11 cellular contexts compared by ENCODE assay signal in genomic region chr2:106124787-106125549, GRCh38.
DNase-seq lines count a peak whose midpoint lies in the region; ATAC-seq and TF ChIP-seq lines count a peak whose summit lies in the region.
"Had no signal": no experiment of that assay in that cellular context is flagged by ENCODE, and none has a peak within 500 bp of the region (broad histone marks: within the 10 kb centered on the region; RNA-seq: fewer than 3 reads in every experiment).

No MANE protein-coding gene starts in this region.

- intact Hi-C loops in Calu3 (cut with micrococcal nuclease; ENCODE audit: unreplicated experiment): no loop called here

- TF ChIP-seq CTCF in Calu3 (IDR thresholded peaks at IDR 0.05; ENCODE audit: unreplicated experiment) (no peak), RWPE2 (IDR thresholded peaks at IDR 0.05; ENCODE audit: poor library complexity, severe bottlenecking) (no peak), foreskin keratinocyte (conservative IDR thresholded peaks at IDR 0.05) (peak; percentile 3)

- CTCF ChIA-PET in Calu3 (lab: Charles Lee): interaction anchor here (1.2 kb wide), 1 partner anchor 10 kb away, joined by 5 read pairs; no protein-coding TSS in a partner anchor

- no peak overlapping the region for H3K27ac ChIP-seq in RWPE2 (ENCODE audit: poor library complexity, severe bottlenecking)
- H3K27ac ChIP-seq in foreskin keratinocyte: peak overlapping the region; percentile 25
- H3K27ac ChIP-seq: prostate gland had no signal

- BruUV-seq in Calu3 (replicated peaks; lab: Mats Ljungman, UMichigan): no TSS peak

- DNase-seq in Calu3: peak; percentile 41
- no peak for DNase-seq in RWPE2 (ENCODE audit: low spot score)
- DNase-seq in foreskin keratinocyte: peak; percentile 57 to 78
- DNase-seq in putamen (ENCODE audit: low spot score): peak; percentile 26
- no peak for DNase-seq in NCI-H1048 (lab: John Stamatoyannopoulos, UW)
- no peak for DNase-seq in NCI-H345 treated with DMSO at 0.1 percent for 48 hours (lab: John Stamatoyannopoulos, UW; ENCODE audit: unreplicated experiment)
- DNase-seq: NCI-H345; stimulated activated CD4-positive, alpha-beta T cell treated with anti-CD3 and anti-CD28 coated beads, Interleukin-2, amount 100 ng/mL, for 48 hours; stimulated activated naive CD4-positive, alpha-beta T cell treated with Interleukin-2 at 50 U/mL for 16 hours had no signal

- H3K36me3 Mint-ChIP-seq in Calu3 (ENCODE audit: insufficient read depth, unreplicated experiment): peaks cover 13% of the 10 kb centered on the region

- H3K27ac Mint-ChIP-seq in Calu3 (ENCODE audit: unreplicated experiment): peak overlapping the region; percentile 70

- H3K9me3 ChIP-seq in RWPE2 (ENCODE audit: severe bottlenecking): no peaks in the 10 kb centered on the region
- H3K9me3 ChIP-seq: prostate gland had no signal

- no peaks in the 10 kb centered on the region for H3K4me1 ChIP-seq in RWPE2 (ENCODE audit: insufficient read depth, poor library complexity, severe bottlenecking)
- H3K4me1 ChIP-seq in foreskin keratinocyte: peaks cover 10% of the 10 kb centered on the region
- H3K4me1 ChIP-seq: prostate gland had no signal

- no peak overlapping the region for H3K4me3 ChIP-seq in RWPE2 (ENCODE audit: severe bottlenecking)
- H3K4me3 ChIP-seq: prostate gland had no signal

- no peak overlapping the region for H3K4me3 Mint-ChIP-seq in Calu3 (ENCODE audit: low read depth, unreplicated experiment)

- no peaks in the 10 kb centered on the region for H3K9me3 Mint-ChIP-seq in Calu3 (ENCODE audit: low read depth, unreplicated experiment)

- ATAC-seq in RWPE2 (ENCODE audit: low read depth): peak; percentile 91
- ATAC-seq in foreskin keratinocyte: peak; percentile 99
- ATAC-seq in HG03460 (IDR thresholded peaks at IDR 0.05; ENCODE audit: unreplicated experiment): no peak

- no peaks in the 10 kb centered on the region for H3K27me3 ChIP-seq in RWPE2 (ENCODE audit: insufficient read depth, poor library complexity, severe bottlenecking)
- H3K27me3 ChIP-seq in foreskin keratinocyte: no peaks in the 10 kb centered on the region

- H3K36me3 ChIP-seq in RWPE2 (ENCODE audit: low read depth): peaks cover 9% of the 10 kb centered on the region

- H3K27me3 Mint-ChIP-seq in Calu3 (ENCODE audit: unreplicated experiment): no peaks in the 10 kb centered on the region

- H3K4me1 Mint-ChIP-seq in Calu3 (ENCODE audit: low read depth, unreplicated experiment): peaks cover 45% of the 10 kb centered on the region

Comparison
In these comparisons a context has a peak if more than half of its experiments do, and no peak if none do; other contexts are left out.
1. DNase-seq: peak in Calu3 (single experiment), foreskin keratinocyte (2 of 2) and putamen (single experiment); none in RWPE2 (single experiment), NCI-H1048 (single experiment) and NCI-H345 treated with DMSO at 0.1 percent for 48 hours (single experiment).